ENCODE assay signal across 6 cellular contexts in the genomic region with DNA sequence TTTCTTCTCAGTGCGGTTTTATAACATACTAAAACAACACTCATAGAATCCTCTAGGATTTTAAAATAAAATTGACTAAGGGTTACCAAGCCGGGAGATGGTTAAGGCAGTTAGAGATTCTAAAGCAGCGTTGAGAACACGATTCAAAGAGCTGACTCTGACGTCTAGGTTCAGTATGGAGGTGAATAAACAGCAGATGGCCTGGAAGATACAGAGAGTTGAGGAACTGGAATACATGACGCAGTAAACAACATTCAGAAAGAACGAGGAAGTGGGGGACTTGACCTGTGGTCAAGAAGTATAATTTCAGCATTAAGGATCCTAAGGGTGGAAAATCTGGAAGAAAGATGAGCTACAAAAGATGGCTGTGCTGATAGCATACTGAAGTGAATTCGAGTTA.
DNase-seq lines count a peak whose midpoint lies in the region; ATAC-seq, FAIRE-seq and TF ChIP-seq lines count a peak whose summit lies in the region.
"Not testable (repeated sequence)": the region's sequence is repeated elsewhere in the genome, so short reads cannot be mapped to it uniquely, and the experiment has no call there.

No MANE protein-coding gene starts in this region.

- not testable (repeated sequence) for FAIRE-seq in K562 (lab: Jason Lieb, UNC)

- not testable (repeated sequence) for H3K36me3 ChIP-seq in K562 (ENCODE audit: control insufficient read depth, insufficient read depth, low read length); left lung; upper lobe of right lung

- H3K9ac ChIP-seq in K562 (ENCODE audit: insufficient read depth in 1 of 2, low read depth in 2 of 2, low read length in 2 of 2) = not testable (repeated sequence)

- not testable (repeated sequence) for H3K79me2 ChIP-seq in K562 (ENCODE audit: control insufficient read depth, insufficient read depth, low read length)

- not testable (repeated sequence) for H3K27me3 ChIP-seq in K562 (ENCODE audit: control insufficient read depth in 2 of 2, insufficient read depth in 2 of 2, low read length in 2 of 2); left lung; upper lobe of right lung

- not testable (repeated sequence) for TF ChIP-seq CTCF in K562 (IDR thresholded peaks at IDR 0.05 in 2 of 3, conservative IDR thresholded peaks at IDR 0.05 in 1 of 3; ENCODE audit: insufficient read depth in 2 of 3, low read depth in 1 of 3, low read length in 3 of 3); left lung (IDR thresholded peaks at IDR 0.05); upper lobe of right lung (IDR thresholded peaks at IDR 0.05)

- H3K9me1 ChIP-seq in K562 (ENCODE audit: control insufficient read depth, insufficient read depth, low read length) = not testable (repeated sequence)

- not testable (repeated sequence) for H3K27ac Mint-ChIP-seq in naive B cell

- not testable (repeated sequence) for H3K4me1 ChIP-seq in K562 (replicated peaks in 1 of 2; ENCODE audit: control insufficient read depth in 2 of 2, insufficient read depth in 2 of 2, low read length in 2 of 2); left lung; upper lobe of right lung

- not testable (repeated sequence) for H3K36me3 Mint-ChIP-seq in naive B cell

- not testable (repeated sequence) for DNase-seq in K562 (ENCODE audit: extremely low read depth in 1 of 4, low spot score in 3 of 4); left ventricle myocardium superior; left lung; naive B cell; sciatic nerve (ENCODE audit: low spot score); upper lobe of right lung

- not testable (repeated sequence) for H3K4me3 ChIP-seq in K562, left lung, upper lobe of right lung

- no CpG with 5 or more reads among the region's 8 CpGs for WGBS in K562 (ENCODE audit: insufficient coverage, low coverage, missing lambda C conversion rate)

- H3K4me2 ChIP-seq in K562 (ENCODE audit: insufficient read depth, low read length) = not testable (repeated sequence)

- intact Hi-C loops in K562 (cut with micrococcal nuclease); left ventricle myocardium superior (cut with micrococcal nuclease); left lung (cut with DNase I); sciatic nerve (cut with DNase I); upper lobe of right lung (cut with DNase I): not testable (repeated sequence)

- H2AFZ ChIP-seq in K562 (ENCODE audit: low read depth, low read length) = not testable (repeated sequence)

- POLR2A ChIA-PET in K562 (lab: Yijun Ruan, JAX) = not testable (repeated sequence)

- H3K4me3 Mint-ChIP-seq in naive B cell = not testable (repeated sequence)

- H3K27ac ChIP-seq in K562 (ENCODE audit: extremely low read depth, low read depth, low read length); left lung; upper lobe of right lung: not testable (repeated sequence)

- H3K27me3 Mint-ChIP-seq in naive B cell = not testable (repeated sequence)

- CTCF ChIA-PET in K562 (lab: Yijun Ruan, JAX; ENCODE audit: low intra/inter-chr PET ratio) = not testable (repeated sequence)

- H4K20me1 ChIP-seq in K562 (replicated peaks; ENCODE audit: control insufficient read depth, insufficient read depth, low read length) = not testable (repeated sequence)

- in situ Hi-C loops in K562 (cut with MboI) = not testable (repeated sequence)

- ATAC-seq in K562 (peak; percentile 81), left ventricle myocardium superior (peak; percentile 30), left lung (peak; percentile 53), naive B cell (ENCODE audit: low read depth in 2 of 2) (peak; percentile 54 to 66), sciatic nerve (peak; percentile 48), upper lobe of right lung (peak; percentile 65)

- not testable (repeated sequence) for BruUV-seq in K562 (replicated peaks; lab: Mats Ljungman, UMichigan)

- not testable (repeated sequence) for TF ChIP-seq RAD21 in K562 (CRISPR knock-in tag; conservative IDR thresholded peaks at IDR 0.05 in 1 of 2, IDR thresholded peaks at IDR 0.05 in 1 of 2)

- not testable (repeated sequence) for H3K4me1 Mint-ChIP-seq in naive B cell

- not testable (repeated sequence) for TF ChIP-seq EP300 in K562 (IDR thresholded peaks at IDR 0.05; ENCODE audit: low read length)

- H3K9me3 ChIP-seq in K562 (replicated peaks; ENCODE audit: control insufficient read depth, insufficient read depth, low read depth, low read length); left lung; upper lobe of right lung: not testable (repeated sequence)

- TF ChIP-seq POLR2A in K562 (conservative IDR thresholded peaks at IDR 0.05) = not testable (repeated sequence)

- H3K9me3 Mint-ChIP-seq in naive B cell = not testable (repeated sequence)

Comparison
In these comparisons a context has a peak if more than half of its experiments do, and no peak if none do; other contexts are left out.
1. ATAC-seq: peak in every context shown above with its lines; median percentile 81 in K562; 65 in upper lobe of right lung; 60 in naive B cell; 53 in left lung; 48 in sciatic nerve; 30 in left ventricle myocardium superior.